1 cellular context compared by ENCODE assay signal in the genomic region with DNA sequence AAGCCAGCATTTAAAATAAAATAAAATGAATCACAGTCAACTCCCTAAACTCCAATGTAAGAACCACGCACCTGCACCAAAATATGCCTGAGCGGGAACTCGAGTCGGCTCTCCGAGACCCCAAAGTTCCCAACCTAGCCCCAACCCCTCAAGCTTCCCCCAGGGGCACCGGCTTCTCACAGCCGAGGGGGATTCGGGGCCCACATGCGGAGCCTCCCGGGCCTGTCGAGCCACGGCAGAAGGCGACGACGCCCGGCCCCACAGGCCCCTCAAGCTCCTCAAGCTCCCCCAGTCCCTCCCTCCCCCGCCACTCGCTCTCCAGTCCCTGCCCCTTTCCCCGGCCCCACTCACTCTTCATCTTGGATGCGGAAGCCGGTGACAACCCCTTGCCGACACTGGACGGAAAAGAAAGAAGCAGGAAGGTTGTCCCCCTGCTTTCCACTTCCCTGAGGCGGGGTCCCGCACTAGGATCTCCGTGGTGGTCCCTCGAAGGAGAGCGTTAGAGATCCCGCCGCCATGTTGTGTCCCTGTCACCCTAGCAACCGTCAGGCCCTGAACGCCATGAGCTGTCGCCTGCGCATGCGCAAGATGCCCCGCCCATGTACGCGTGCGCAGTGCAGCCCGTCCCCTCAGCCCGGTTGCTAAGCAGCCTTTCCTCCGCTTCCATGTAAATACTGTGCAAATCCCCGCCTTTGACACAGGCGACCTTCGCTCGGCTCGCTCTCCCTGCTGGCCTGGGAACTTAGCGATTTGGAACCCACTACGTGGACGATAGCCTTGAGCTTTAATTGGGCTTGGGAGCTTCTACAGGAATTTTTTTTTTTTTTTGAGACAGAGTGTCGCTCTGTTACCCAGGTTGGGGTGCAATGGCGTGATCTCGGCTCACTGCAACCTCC.
TF ChIP-seq lines count a peak whose summit lies in the region.

A gene with protein sequence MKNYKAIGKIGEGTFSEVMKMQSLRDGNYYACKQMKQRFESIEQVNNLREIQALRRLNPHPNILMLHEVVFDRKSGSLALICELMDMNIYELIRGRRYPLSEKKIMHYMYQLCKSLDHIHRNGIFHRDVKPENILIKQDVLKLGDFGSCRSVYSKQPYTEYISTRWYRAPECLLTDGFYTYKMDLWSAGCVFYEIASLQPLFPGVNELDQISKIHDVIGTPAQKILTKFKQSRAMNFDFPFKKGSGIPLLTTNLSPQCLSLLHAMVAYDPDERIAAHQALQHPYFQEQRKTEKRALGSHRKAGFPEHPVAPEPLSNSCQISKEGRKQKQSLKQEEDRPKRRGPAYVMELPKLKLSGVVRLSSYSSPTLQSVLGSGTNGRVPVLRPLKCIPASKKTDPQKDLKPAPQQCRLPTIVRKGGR (minus strand): TSS at position 554 of the 896 bp plus-strand sequence. CDS start 196 bp downstream, at position 358.

TF ChIP-seq in K562, 482 proteins besides CTCF, POLR2A, EP300 and RAD21 (continued from another document and continues in another):
- TF ChIP-seq, protein P1, sequence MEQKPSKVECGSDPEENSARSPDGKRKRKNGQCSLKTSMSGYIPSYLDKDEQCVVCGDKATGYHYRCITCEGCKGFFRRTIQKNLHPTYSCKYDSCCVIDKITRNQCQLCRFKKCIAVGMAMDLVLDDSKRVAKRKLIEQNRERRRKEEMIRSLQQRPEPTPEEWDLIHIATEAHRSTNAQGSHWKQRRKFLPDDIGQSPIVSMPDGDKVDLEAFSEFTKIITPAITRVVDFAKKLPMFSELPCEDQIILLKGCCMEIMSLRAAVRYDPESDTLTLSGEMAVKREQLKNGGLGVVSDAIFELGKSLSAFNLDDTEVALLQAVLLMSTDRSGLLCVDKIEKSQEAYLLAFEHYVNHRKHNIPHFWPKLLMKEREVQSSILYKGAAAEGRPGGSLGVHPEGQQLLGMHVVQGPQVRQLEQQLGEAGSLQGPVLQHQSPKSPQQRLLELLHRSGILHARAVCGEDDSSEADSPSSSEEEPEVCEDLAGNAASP (IDR thresholded peaks at IDR 0.05) = no peak
- TF ChIP-seq NRF1 (conservative IDR thresholded peaks at IDR 0.05 in 1 of 2, IDR thresholded peaks at IDR 0.05 in 1 of 2) (peak; percentile 99), MTA2 (IDR thresholded peaks at IDR 0.05; ENCODE audit: low read depth) (no peak), ZNF445 (CRISPR knock-in tag; IDR thresholded peaks at IDR 0.05; ENCODE audit: low read depth) (no peak), MEIS2 (IDR thresholded peaks at IDR 0.05; ENCODE audit: partially characterized antibody) (peak; percentile 97), ZNF696 (CRISPR knock-in tag; conservative IDR thresholded peaks at IDR 0.05) (no peak), POU5F1 (IDR thresholded peaks at IDR 0.05; ENCODE audit: borderline replicate concordance, low read depth, low read length, partially characterized antibody) (peak; percentile 73), CSDE1 (IDR thresholded peaks at IDR 0.05) (peak in 1 of 2 experiments; percentile 92; a peak in 2 of 4 replicates), SREBF2 (CRISPR knock-in tag; IDR thresholded peaks at IDR 0.05) (no peak), NCOA6 (IDR thresholded peaks at IDR 0.05) (no peak), HDAC2 (IDR thresholded peaks at IDR 0.05) (peak; percentile 90), ZBTB17 (CRISPR knock-in tag; IDR thresholded peaks at IDR 0.05) (no peak), ZBED1 (IDR thresholded peaks at IDR 0.05) (no peak), ZBTB1 (CRISPR knock-in tag; IDR thresholded peaks at IDR 0.05; ENCODE audit: borderline replicate concordance, low read depth) (no peak), ATF7 (IDR thresholded peaks at IDR 0.05) (peak; percentile 31; the same call in 1 of the 2 replicates), XRCC4 (IDR thresholded peaks at IDR 0.05; ENCODE audit: extremely low read depth, insufficient read depth, insufficient read length) (no peak), ZFP36 (IDR thresholded peaks at IDR 0.05; ENCODE audit: low read depth, low read length, partially characterized antibody) (no peak), MYBL2 (IDR thresholded peaks at IDR 0.05; ENCODE audit: low read depth) (no peak), MYBL2 (CRISPR knock-in tag; IDR thresholded peaks at IDR 0.05; ENCODE audit: borderline replicate concordance) (no peak), ZNF197 (CRISPR knock-in tag; IDR thresholded peaks at IDR 0.05; ENCODE audit: low read depth) (no peak), ZNF134 (CRISPR knock-in tag; conservative IDR thresholded peaks at IDR 0.05) (no peak)
- TF ChIP-seq, protein P2, sequence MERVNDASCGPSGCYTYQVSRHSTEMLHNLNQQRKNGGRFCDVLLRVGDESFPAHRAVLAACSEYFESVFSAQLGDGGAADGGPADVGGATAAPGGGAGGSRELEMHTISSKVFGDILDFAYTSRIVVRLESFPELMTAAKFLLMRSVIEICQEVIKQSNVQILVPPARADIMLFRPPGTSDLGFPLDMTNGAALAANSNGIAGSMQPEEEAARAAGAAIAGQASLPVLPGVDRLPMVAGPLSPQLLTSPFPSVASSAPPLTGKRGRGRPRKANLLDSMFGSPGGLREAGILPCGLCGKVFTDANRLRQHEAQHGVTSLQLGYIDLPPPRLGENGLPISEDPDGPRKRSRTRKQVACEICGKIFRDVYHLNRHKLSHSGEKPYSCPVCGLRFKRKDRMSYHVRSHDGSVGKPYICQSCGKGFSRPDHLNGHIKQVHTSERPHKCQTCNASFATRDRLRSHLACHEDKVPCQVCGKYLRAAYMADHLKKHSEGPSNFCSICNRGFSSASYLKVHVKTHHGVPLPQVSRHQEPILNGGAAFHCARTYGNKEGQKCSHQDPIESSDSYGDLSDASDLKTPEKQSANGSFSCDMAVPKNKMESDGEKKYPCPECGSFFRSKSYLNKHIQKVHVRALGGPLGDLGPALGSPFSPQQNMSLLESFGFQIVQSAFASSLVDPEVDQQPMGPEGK (CRISPR knock-in tag; IDR thresholded peaks at IDR 0.05; ENCODE audit: borderline replicate concordance) = no peak
- TF ChIP-seq, protein P3, sequence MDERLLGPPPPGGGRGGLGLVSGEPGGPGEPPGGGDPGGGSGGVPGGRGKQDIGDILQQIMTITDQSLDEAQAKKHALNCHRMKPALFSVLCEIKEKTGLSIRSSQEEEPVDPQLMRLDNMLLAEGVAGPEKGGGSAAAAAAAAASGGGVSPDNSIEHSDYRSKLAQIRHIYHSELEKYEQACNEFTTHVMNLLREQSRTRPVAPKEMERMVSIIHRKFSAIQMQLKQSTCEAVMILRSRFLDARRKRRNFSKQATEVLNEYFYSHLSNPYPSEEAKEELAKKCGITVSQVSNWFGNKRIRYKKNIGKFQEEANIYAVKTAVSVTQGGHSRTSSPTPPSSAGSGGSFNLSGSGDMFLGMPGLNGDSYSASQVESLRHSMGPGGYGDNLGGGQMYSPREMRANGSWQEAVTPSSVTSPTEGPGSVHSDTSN (CRISPR knock-in tag; IDR thresholded peaks at IDR 0.05; ENCODE audit: low read depth) = no peak
- TF ChIP-seq, protein P3 (tag; conservative IDR thresholded peaks at IDR 0.05; ENCODE audit: low read depth) = no peak
- TF ChIP-seq, protein P4, sequence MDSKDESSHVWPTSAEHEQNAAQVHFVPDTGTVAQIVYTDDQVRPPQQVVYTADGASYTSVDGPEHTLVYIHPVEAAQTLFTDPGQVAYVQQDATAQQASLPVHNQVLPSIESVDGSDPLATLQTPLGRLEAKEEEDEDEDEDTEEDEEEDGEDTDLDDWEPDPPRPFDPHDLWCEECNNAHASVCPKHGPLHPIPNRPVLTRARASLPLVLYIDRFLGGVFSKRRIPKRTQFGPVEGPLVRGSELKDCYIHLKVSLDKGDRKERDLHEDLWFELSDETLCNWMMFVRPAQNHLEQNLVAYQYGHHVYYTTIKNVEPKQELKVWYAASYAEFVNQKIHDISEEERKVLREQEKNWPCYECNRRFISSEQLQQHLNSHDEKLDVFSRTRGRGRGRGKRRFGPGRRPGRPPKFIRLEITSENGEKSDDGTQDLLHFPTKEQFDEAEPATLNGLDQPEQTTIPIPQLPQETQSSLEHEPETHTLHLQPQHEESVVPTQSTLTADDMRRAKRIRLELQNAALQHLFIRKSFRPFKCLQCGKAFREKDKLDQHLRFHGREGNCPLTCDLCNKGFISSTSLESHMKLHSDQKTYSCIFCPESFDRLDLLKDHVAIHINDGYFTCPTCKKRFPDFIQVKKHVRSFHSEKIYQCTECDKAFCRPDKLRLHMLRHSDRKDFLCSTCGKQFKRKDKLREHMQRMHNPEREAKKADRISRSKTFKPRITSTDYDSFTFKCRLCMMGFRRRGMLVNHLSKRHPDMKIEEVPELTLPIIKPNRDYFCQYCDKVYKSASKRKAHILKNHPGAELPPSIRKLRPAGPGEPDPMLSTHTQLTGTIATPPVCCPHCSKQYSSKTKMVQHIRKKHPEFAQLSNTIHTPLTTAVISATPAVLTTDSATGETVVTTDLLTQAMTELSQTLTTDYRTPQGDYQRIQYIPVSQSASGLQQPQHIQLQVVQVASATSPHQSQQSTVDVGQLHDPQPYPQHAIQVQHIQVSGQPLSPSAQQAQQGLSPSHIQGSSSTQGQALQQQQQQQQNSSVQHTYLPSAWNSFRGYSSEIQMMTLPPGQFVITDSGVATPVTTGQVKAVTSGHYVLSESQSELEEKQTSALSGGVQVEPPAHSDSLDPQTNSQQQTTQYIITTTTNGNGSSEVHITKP (IDR thresholded peaks at IDR 0.05; ENCODE audit: partially characterized antibody) = no peak
- TF ChIP-seq, protein P5, sequence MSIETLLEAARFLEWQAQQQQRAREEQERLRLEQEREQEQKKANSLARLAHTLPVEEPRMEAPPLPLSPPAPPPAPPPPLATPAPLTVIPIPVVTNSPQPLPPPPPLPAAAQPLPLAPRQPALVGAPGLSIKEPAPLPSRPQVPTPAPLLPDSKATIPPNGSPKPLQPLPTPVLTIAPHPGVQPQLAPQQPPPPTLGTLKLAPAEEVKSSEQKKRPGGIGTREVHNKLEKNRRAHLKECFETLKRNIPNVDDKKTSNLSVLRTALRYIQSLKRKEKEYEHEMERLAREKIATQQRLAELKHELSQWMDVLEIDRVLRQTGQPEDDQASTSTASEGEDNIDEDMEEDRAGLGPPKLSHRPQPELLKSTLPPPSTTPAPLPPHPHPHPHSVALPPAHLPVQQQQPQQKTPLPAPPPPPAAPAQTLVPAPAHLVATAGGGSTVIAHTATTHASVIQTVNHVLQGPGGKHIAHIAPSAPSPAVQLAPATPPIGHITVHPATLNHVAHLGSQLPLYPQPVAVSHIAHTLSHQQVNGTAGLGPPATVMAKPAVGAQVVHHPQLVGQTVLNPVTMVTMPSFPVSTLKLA (conservative IDR thresholded peaks at IDR 0.05) = peak; percentile 68 to 88
- TF ChIP-seq, protein P6, sequence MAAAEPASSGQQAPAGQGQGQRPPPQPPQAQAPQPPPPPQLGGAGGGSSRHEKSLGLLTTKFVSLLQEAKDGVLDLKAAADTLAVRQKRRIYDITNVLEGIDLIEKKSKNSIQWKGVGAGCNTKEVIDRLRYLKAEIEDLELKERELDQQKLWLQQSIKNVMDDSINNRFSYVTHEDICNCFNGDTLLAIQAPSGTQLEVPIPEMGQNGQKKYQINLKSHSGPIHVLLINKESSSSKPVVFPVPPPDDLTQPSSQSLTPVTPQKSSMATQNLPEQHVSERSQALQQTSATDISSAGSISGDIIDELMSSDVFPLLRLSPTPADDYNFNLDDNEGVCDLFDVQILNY (CRISPR knock-in tag; IDR thresholded peaks at IDR 0.05) = no peak
- TF ChIP-seq, protein P7, sequence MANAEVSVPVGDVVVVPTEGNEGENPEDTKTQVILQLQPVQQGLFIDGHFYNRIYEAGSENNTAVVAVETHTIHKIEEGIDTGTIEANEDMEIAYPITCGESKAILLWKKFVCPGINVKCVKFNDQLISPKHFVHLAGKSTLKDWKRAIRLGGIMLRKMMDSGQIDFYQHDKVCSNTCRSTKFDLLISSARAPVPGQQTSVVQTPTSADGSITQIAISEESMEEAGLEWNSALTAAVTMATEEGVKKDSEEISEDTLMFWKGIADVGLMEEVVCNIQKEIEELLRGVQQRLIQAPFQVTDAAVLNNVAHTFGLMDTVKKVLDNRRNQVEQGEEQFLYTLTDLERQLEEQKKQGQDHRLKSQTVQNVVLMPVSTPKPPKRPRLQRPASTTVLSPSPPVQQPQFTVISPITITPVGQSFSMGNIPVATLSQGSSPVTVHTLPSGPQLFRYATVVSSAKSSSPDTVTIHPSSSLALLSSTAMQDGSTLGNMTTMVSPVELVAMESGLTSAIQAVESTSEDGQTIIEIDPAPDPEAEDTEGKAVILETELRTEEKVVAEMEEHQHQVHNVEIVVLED (CRISPR knock-in tag; IDR thresholded peaks at IDR 0.05) = no peak
- TF ChIP-seq, protein P8, sequence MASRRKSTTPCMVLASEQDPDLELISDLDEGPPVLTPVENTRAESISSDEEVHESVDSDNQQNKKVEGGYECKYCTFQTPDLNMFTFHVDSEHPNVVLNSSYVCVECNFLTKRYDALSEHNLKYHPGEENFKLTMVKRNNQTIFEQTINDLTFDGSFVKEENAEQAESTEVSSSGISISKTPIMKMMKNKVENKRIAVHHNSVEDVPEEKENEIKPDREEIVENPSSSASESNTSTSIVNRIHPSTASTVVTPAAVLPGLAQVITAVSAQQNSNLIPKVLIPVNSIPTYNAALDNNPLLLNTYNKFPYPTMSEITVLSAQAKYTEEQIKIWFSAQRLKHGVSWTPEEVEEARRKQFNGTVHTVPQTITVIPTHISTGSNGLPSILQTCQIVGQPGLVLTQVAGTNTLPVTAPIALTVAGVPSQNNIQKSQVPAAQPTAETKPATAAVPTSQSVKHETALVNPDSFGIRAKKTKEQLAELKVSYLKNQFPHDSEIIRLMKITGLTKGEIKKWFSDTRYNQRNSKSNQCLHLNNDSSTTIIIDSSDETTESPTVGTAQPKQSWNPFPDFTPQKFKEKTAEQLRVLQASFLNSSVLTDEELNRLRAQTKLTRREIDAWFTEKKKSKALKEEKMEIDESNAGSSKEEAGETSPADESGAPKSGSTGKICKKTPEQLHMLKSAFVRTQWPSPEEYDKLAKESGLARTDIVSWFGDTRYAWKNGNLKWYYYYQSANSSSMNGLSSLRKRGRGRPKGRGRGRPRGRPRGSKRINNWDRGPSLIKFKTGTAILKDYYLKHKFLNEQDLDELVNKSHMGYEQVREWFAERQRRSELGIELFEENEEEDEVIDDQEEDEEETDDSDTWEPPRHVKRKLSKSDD (conservative IDR thresholded peaks at IDR 0.05; ENCODE audit: low read length) = no peak; the same call in 1 of the 2 replicates
- TF ChIP-seq, protein P9, sequence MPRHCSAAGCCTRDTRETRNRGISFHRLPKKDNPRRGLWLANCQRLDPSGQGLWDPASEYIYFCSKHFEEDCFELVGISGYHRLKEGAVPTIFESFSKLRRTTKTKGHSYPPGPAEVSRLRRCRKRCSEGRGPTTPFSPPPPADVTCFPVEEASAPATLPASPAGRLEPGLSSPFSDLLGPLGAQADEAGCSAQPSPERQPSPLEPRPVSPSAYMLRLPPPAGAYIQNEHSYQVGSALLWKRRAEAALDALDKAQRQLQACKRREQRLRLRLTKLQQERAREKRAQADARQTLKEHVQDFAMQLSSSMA (CRISPR knock-in tag; IDR thresholded peaks at IDR 0.05) = no peak
